ENCODE assay signal across 10 cellular contexts in the genomic region with DNA sequence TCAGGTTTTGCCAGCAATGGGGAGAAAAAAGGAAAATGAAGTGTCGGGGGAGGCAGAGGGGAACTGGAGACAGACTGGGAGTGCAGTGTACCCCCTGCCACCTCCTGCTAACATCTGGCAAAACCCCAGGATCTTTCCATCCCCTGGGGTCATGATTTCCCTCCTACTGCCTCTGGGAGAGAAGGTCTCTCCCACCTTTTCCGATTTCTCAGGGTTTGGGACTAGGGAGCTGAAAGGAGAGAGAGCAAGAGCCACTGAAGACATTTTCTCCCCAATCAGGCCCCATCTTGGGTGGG. TPM values are rescaled to one million over a fixed set of nuclear protein-coding genes. Genes with fewer than 3 reads are reported as not detected.
DNase-seq lines count a peak whose midpoint lies in the region; ATAC-seq and TF ChIP-seq lines count a peak whose summit lies in the region.
"Had no signal": no experiment of that assay in that cellular context is flagged by ENCODE, and none has a peak within 500 bp of the region (broad histone marks: within the 10 kb centered on the region; RNA-seq: fewer than 3 reads in every experiment).

No MANE protein-coding gene starts in this region.

- peak overlapping the region; percentile 59 for H3K4me2 ChIP-seq in osteoblast (ENCODE audit: insufficient read depth, low read length)

- H2AFZ ChIP-seq in osteoblast (ENCODE audit: low read length): peak overlapping the region; percentile 63

- H3K27ac ChIP-seq in RWPE1 (peak overlapping the region; percentile 94), esophagus muscularis mucosa (replicated peaks in 1 of 4) (peak overlapping the region; percentile 93 to 97 (median 95)), osteoblast (ENCODE audit: low read depth, low read length) (peak overlapping the region; percentile 90)

- peaks cover 8% of the 10 kb centered on the region for H4K20me1 ChIP-seq in osteoblast (ENCODE audit: insufficient read depth, low read length)

- no peak for ATAC-seq in GM21528 (IDR thresholded peaks at IDR 0.05; ENCODE audit: low FRiP score, unreplicated experiment)

- no peak for TF ChIP-seq EP300 in esophagus muscularis mucosa (IDR thresholded peaks at IDR 0.05)

- POLR2A ChIA-PET in RWPE1 (lab: Yijun Ruan, JAX; ENCODE audit: low non-redundant PET): no interaction called here

- no peaks in the 10 kb centered on the region for H3K27me3 ChIP-seq in esophagus muscularis mucosa
- H3K27me3 ChIP-seq in osteoblast (ENCODE audit: insufficient read depth, low read length): no peaks in the 10 kb centered on the region

- TF ChIP-seq CTCF in AG10803 (conservative IDR thresholded peaks at IDR 0.05; ENCODE audit: low read length) (no peak), RWPE1 (conservative IDR thresholded peaks at IDR 0.05; ENCODE audit: low read depth) (no peak), esophagus muscularis mucosa (IDR thresholded peaks at IDR 0.05) (no peak), osteoblast (IDR thresholded peaks at IDR 0.05; ENCODE audit: extremely low read depth, low read depth, low read length) (no peak)

- 37% methylated on average over 2 of the region's 2 CpGs for WGBS in esophagus muscularis mucosa

- H3K79me2 ChIP-seq in osteoblast (ENCODE audit: insufficient read depth, low read length): peaks cover 59% of the 10 kb centered on the region

- H3K4me1 ChIP-seq in esophagus muscularis mucosa: peaks cover 89 to 96% (median 94%) of the 10 kb centered on the region in 4 donors
- peaks cover 49% of the 10 kb centered on the region for H3K4me1 ChIP-seq in osteoblast (ENCODE audit: insufficient read depth, low read length)

- no peak for DNase-seq in AG10803 (ENCODE audit: low read depth)
- no peak for DNase-seq in RWPE1 (ENCODE audit: low spot score)
- no peak for DNase-seq in esophagus muscularis mucosa (ENCODE audit: extremely low spot score)
- no peak for DNase-seq in osteoblast (ENCODE audit: insufficient read length, low spot score, missing footprints)
- no peak for DNase-seq in superior temporal gyrus (ENCODE audit: extremely low spot score)
- DNase-seq in NCI-H1436 treated with DMSO at 0.1 percent for 48 hours (lab: John Stamatoyannopoulos, UW): no peak
- no peak for DNase-seq in mesenteric fat pad (ENCODE audit: low spot score)
- DNase-seq: DND-41, NCI-H1092 treated with DMSO at 0.1 percent for 48 hours had no signal

- no peak for TF ChIP-seq POLR2A in esophagus muscularis mucosa (IDR thresholded peaks at IDR 0.05; ENCODE audit: low read depth)

- CTCF ChIA-PET in RWPE1 (lab: Yijun Ruan, JAX): interaction anchor here (0.6 kb wide), 1 partner anchor 11 kb away, joined by 3 read pairs; the partner anchor contains the start of gene SF3A3

- intact Hi-C loops in esophagus muscularis mucosa (cut with DNase I): no loop called here

- H3K36me3 ChIP-seq in esophagus muscularis mucosa: peaks cover 0 to 24% (median 21%) of the 10 kb centered on the region in 4 donors
- H3K36me3 ChIP-seq in osteoblast (ENCODE audit: insufficient read depth, low read length): peaks cover 27% of the 10 kb centered on the region

- H3K9me3 ChIP-seq in esophagus muscularis mucosa (no peaks in the 10 kb centered on the region), osteoblast (ENCODE audit: low read depth, low read length) (no peaks in the 10 kb centered on the region)

- H3K4me3 ChIP-seq in AG10803 (ENCODE audit: low read length) (peak overlapping the region; percentile 44), esophagus muscularis mucosa (peak overlapping the region in 3 of 4 donors; percentile 0 to 41 (median 38)), osteoblast (ENCODE audit: insufficient read depth, low read length) (peak overlapping the region; percentile 38)

RNA-seq across cellular contexts. Expression of gene FHL3, which starts 5.1 kb away (rescaled TPM):
- total RNA-seq in esophagus muscularis mucosa (10 to 100 TPM; 38.3 to 76.9 (median 52.9) TPM), osteoblast (21.4 and 25.6 TPM in 2 replicates), mesenteric fat pad (13.6 TPM)

RNA-seq across cellular contexts. Expression of gene SF3A3, which starts 10.4 kb away (rescaled TPM):
- total RNA-seq in esophagus muscularis mucosa (10 to 100 TPM; 38.2 to 42.4 (median 40.6) TPM), osteoblast (68.7 and 76.7 TPM in 2 replicates), mesenteric fat pad (46.7 TPM)

RNA-seq across cellular contexts. Expression of gene UTP11, which starts 12.4 kb away (rescaled TPM):
- total RNA-seq in esophagus muscularis mucosa (10 to 100 TPM; 39.7 to 55.8 (median 42.4) TPM), osteoblast (38.7 and 39.8 TPM in 2 replicates), mesenteric fat pad (35.3 TPM)

RNA-seq across cellular contexts. Expression of gene POU3F1, which starts 46.4 kb away (rescaled TPM):
- total RNA-seq in esophagus muscularis mucosa: 1 to 10 TPM in 1 of 4 donors, under 1 TPM in 2, not detected in 1; 0.29 to 1.3 (median 0.33) TPM
- total RNA-seq in osteoblast: under 0.01 TPM in 2 replicates
- total RNA-seq in mesenteric fat pad: 0.19 TPM

RNA-seq across cellular contexts. Expression of gene INPP5B, which starts 53.3 kb away (rescaled TPM):
- total RNA-seq in esophagus muscularis mucosa (10 to 100 TPM; 31.1 to 38.9 (median 36.8) TPM), osteoblast (39.4 and 48.6 TPM in 2 replicates), mesenteric fat pad (28.8 TPM)
